In the genomic region with DNA sequence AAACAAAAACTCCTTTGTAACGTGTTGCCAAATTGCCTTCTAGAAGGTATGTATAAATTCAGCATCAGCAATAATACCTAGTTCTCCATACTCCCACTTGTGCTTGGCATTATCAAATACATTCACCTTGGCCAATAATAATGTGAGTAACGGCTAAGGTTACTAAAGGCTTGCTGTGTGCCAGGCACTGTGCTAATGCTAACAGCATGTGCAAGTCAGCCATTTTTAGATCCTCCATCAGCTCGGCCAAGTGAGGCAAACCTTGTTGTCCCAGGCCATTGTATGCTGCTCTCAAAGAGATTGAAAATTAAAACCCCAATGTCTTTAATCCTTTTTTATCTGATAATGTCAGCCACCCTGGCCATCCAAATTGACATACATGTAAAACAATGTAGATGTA, we compare ENCODE assay signal across 36 cellular contexts. TPM values are rescaled to one million over a fixed set of nuclear protein-coding genes. Genes with fewer than 3 reads are reported as not detected.
"Had no signal": no experiment of that assay in that cellular context is flagged by ENCODE, and none has a peak within 500 bp of the region (broad histone marks: within the 10 kb centered on the region; RNA-seq: fewer than 3 reads in every experiment).

No MANE protein-coding gene starts in this region.

- H3K27me3 ChIP-seq: adrenal gland, body of pancreas, brain microvascular endothelial cell, breast epithelium had no signal

- ATAC-seq: activated CD8-positive, alpha-beta T cell treated with anti-CD3 and anti-CD28 coated beads for 36 hours; activated naive CD4-positive, alpha-beta T cell treated with anti-CD3 and anti-CD28 coated beads, Interleukin-2, amount 50 U/mL, for 72 hours; activated T-cell treated with anti-CD3 and anti-CD28 coated beads, Interleukin-2, amount 50 U/mL, for 4 hours; activated T-cell treated with anti-CD3 and anti-CD28 coated beads, Interleukin-2, amount 50 U/mL, for 72 hours; activated T-helper 17 cell treated with anti-CD3 and anti-CD28 coated beads, Interleukin-2, amount 50 U/mL, for 72 hours; body of pancreas; T-cell; T-helper 17 cell had no signal

- H3K4me3 ChIP-seq: adrenal gland, body of pancreas, breast epithelium had no signal

- H3K9me3 ChIP-seq: adrenal gland, body of pancreas, breast epithelium had no signal

- H3K36me3 ChIP-seq: adrenal gland, brain microvascular endothelial cell, breast epithelium had no signal

- DNase-seq: activated B cell treated with CpG ODN at 0.5 μM for 24 hours; activated CD4-positive, alpha-beta memory T cell treated with anti-CD3 and anti-CD28 coated beads for 36 hours; activated CD4-positive, alpha-beta T cell treated with anti-CD3 and anti-CD28 coated beads for 4 hours; activated CD4-positive, alpha-beta T cell treated with anti-CD3 and anti-CD28 coated beads, Interleukin-2, amount 10 ng/mL, durations not matched to agents 24 days and 14 days; activated CD4-positive, alpha-beta T cell treated with anti-CD3 and anti-CD28 coated beads, Interleukin-2, amount 50 U/mL, for 1 hour; activated CD4-positive, alpha-beta T cell treated with anti-CD3 and anti-CD28 coated beads, Interleukin-2, amount 50 U/mL, for 4 hours; activated CD4-positive, CD25-positive, alpha-beta regulatory T cell treated with anti-CD3 and anti-CD28 coated beads, Interleukin-2, amount 50 U/mL, for 72 hours; activated CD8-positive, alpha-beta memory T cell treated with anti-CD3 and anti-CD28 coated beads, Interleukin-2, amount 50 U/mL, for 4 hours; activated CD8-positive, alpha-beta T cell treated with anti-CD3 and anti-CD28 coated beads for 36 hours; activated effector memory CD4-positive, alpha-beta T cell treated with anti-CD3 and anti-CD28 coated beads, Interleukin-2, amount 50 U/mL, for 16 hours; activated gamma-delta T cell treated with Interleukin-2 at 50 U/mL for 16 hours; activated naive CD4-positive, alpha-beta T cell; activated naive CD4-positive, alpha-beta T cell treated with anti-CD3 and anti-CD28 coated beads for 36 hours; activated naive CD4-positive, alpha-beta T cell treated with anti-CD3 and anti-CD28 coated beads, Interleukin-2, amount 50 U/mL, for 16 hours; activated naive CD8-positive, alpha-beta T cell treated with anti-CD3 and anti-CD28 coated beads for 36 hours; activated T-cell treated with anti-CD3 and anti-CD28 coated beads for 4 hours; activated T-cell treated with anti-CD3 and anti-CD28 coated beads, Interleukin-2, amount 50 U/mL, for 1 hour; activated T-cell treated with anti-CD3 and anti-CD28 coated beads, Interleukin-2, amount 50 U/mL, for 4 hours; activated T-cell treated with anti-CD3 and anti-CD28 coated beads, Interleukin-2, amount 50 U/mL, for 72 hours; adrenal gland; amniotic stem cell; aorta; body of pancreas; brain microvascular endothelial cell; central memory CD4-positive, alpha-beta T cell; T-cell; T-helper 17 cell had no signal

- FAIRE-seq: astrocyte had no signal

- H3K4me1 ChIP-seq: adrenal gland, body of pancreas, breast epithelium had no signal

- H3K27ac ChIP-seq: adrenal gland, body of pancreas, brain microvascular endothelial cell, breast epithelium, VCaP had no signal

RNA-seq across cellular contexts. Expression of gene STYXL2, which starts 48.1 kb away (rescaled TPM):
- total RNA-seq: activated B cell treated with CpG ODN at 0.5 μM for 24 hours; activated CD4-positive, alpha-beta memory T cell treated with anti-CD3 and anti-CD28 coated beads for 36 hours; activated CD4-positive, alpha-beta T cell treated with anti-CD3 and anti-CD28 coated beads, Interleukin-2, amount 10 ng/mL, durations not matched to agents 24 days and 14 days; activated CD8-positive, alpha-beta memory T cell treated with anti-CD3 and anti-CD28 coated beads for 36 hours; activated CD8-positive, alpha-beta T cell treated with anti-CD3 and anti-CD28 coated beads for 36 hours; activated naive CD4-positive, alpha-beta T cell treated with anti-CD3 and anti-CD28 coated beads for 36 hours; activated naive CD4-positive, alpha-beta T cell treated with anti-CD3 and anti-CD28 coated beads, Interleukin-2, amount 50 U/mL, for 72 hours; activated naive CD8-positive, alpha-beta T cell treated with anti-CD3 and anti-CD28 coated beads for 36 hours; activated T-cell treated with anti-CD3 and anti-CD28 coated beads, Interleukin-2, amount 50 U/mL, for 4 hours; activated T-helper 1 cell treated with anti-CD3 and anti-CD28 coated beads, Interleukin-12 subunit alpha, Interleukin-12 subunit beta, Interleukin-2, Interleukin-4 antibody, amounts not matched to agents 30 ng/mL and 10 ng/mL and 1 ng/mL, durations not matched to agents 14 hours and 24 hours and 36 hours; activated T-helper 17 cell treated with anti-CD3 and anti-CD28 coated beads, Interleukin-2, amount 50 U/mL, for 72 hours; body of pancreas; T-cell; T-helper 1 cell treated with Interleukin-12 subunit alpha and Interleukin-12 subunit beta and Interleukin-4 antibody, amounts not matched to agents 30 ng/mL and 1 ng/mL, for 36 hours; T-helper 17 cell; T-helper 2 cell treated with Interferon-gamma antibody and Interleukin-4, amounts not matched to agents 100 ng/mL and 5 ng/mL, for 36 hours had no signal

RNA-seq across cellular contexts. Expression of gene GPA33, which starts 51.8 kb away (rescaled TPM):
- total RNA-seq: activated B cell treated with CpG ODN at 0.5 μM for 24 hours; activated CD4-positive, alpha-beta T cell treated with anti-CD3 and anti-CD28 coated beads, Interleukin-2, amount 10 ng/mL, durations not matched to agents 24 days and 14 days; activated naive CD8-positive, alpha-beta T cell treated with anti-CD3 and anti-CD28 coated beads for 36 hours; aorta had no signal
